7 cellular contexts compared by ENCODE assay signal in genomic region chr12:111590552-111590951, GRCh38.
"Had no signal": no experiment of that assay in that cellular context is flagged by ENCODE, and none has a peak within 500 bp of the region (broad histone marks: within the 10 kb centered on the region; RNA-seq: fewer than 3 reads in every experiment).

No MANE protein-coding gene starts in this region.

- H3K4me3 ChIP-seq: GM23248, HAP-1, K562 had no signal

- ATAC-seq: HCT116, K562 had no signal

- H3K27ac ChIP-seq: GM23248 had no signal

- DNase-seq: GM23248, GOT3, H7, IMR-90 had no signal

- H3K36me3 ChIP-seq: HAP-1 had no signal

- H3K9me3 ChIP-seq: HAP-1 had no signal
